In genomic region chr11:57321996-57322880, GRCh38 we compare ENCODE assay signal across 8 cellular contexts. TPM values are rescaled to one million over a fixed set of nuclear protein-coding genes. Genes with fewer than 3 reads are reported as not detected.
DNase-seq lines count a peak whose midpoint lies in the region; ATAC-seq and TF ChIP-seq lines count a peak whose summit lies in the region.

No MANE protein-coding gene starts in this region.

- WGBS in spleen, 5 donors, result 35 to 66% (median 54%) methylated on average over 13 to 14 of the region's 14 CpGs

- H3K9ac ChIP-seq in colonic mucosa (ENCODE audit: low read depth in 2 of 2, low read length in 2 of 2), result peak overlapping the region; percentile 86 to 93

- no peak for TF ChIP-seq CTCF in 22Rv1 (IDR thresholded peaks at IDR 0.05)
- no peak for TF ChIP-seq CTCF in colonic mucosa (IDR thresholded peaks at IDR 0.05)
- no peak for TF ChIP-seq CTCF in spleen (IDR thresholded peaks at IDR 0.05 in 8 of 11, conservative IDR thresholded peaks at IDR 0.05 in 3 of 11)

- H3K4me1 ChIP-seq in colonic mucosa (peaks cover 4% of the 10 kb centered on the region), spleen (peaks cover 17 to 89% (median 52%) of the 10 kb centered on the region in 6 donors)

- peak overlapping the region; percentile 98 for H3K27ac ChIP-seq in 22Rv1
- peak overlapping the region; percentile 98 for H3K27ac ChIP-seq in colonic mucosa
- peak overlapping the region in 7 of 8 donors; percentile 65 to 96 (median 93) for H3K27ac ChIP-seq in spleen

- H3K27me3 ChIP-seq in colonic mucosa (no peaks in the 10 kb centered on the region), spleen (replicated peaks in 1 of 7) (no peaks in the 10 kb centered on the region)

- H3K9me3 ChIP-seq in colonic mucosa (no peaks in the 10 kb centered on the region), spleen (no peaks in the 10 kb centered on the region)

- ATAC-seq in GM18519 (IDR thresholded peaks at IDR 0.05; ENCODE audit: low FRiP score, unreplicated experiment), result no peak

- peak; percentile 99 for DNase-seq in EL
- peak; percentile 56 for DNase-seq in OCI-M1 (lab: John Stamatoyannopoulos, UW)
- DNase-seq in colonic mucosa, result peak; percentile 92
- peak; percentile 97 for DNase-seq in kidney tubule cell (ENCODE audit: low spot score)
- no peak for DNase-seq in spleen
- DNase-seq in NK-92 (lab: John Stamatoyannopoulos, UW; ENCODE audit: unreplicated experiment), result no peak

- intact Hi-C loops in colonic mucosa (cut with DNase I), result no loop called here
- intact Hi-C loops in spleen (cut with DNase I; ENCODE audit: low total_unique reads), result no loop called here

- H3K36me3 ChIP-seq in colonic mucosa, result peaks cover 8% of the 10 kb centered on the region
- H3K36me3 ChIP-seq in spleen, result peaks cover 0 to 44% (median 11%) of the 10 kb centered on the region in 6 donors

- H3K4me3 ChIP-seq in colonic mucosa (peak overlapping the region; percentile 74), spleen (peak overlapping the region in 4 of 8 donors; percentile 10 to 90 (median 78))

- TF ChIP-seq POLR2A in spleen (IDR thresholded peaks at IDR 0.05), result no peak

RNA-seq across cellular contexts. Expression of gene TNKS1BP1, which starts 2.5 kb away (rescaled TPM):
- total RNA-seq in colonic mucosa (100 to 1,000 TPM; 113 to 117 TPM), spleen (100 to 1,000 TPM in 1 of 7 donors, 10 to 100 TPM in 6; 30.5 to 126 (median 48.5) TPM)
- polyA plus RNA-seq in spleen, result 10 to 100 TPM; 19.8 to 51.6 (median 21.7) TPM

RNA-seq across cellular contexts. Expression of gene SSRP1, which starts 13.5 kb away (rescaled TPM):
- 100 to 1,000 TPM in 1 of 2 donors, 10 to 100 TPM in 1; 72.7 to 162 TPM for total RNA-seq in colonic mucosa
- total RNA-seq in spleen, result 10 to 100 TPM; 41.9 to 67.1 (median 53.1) TPM
- 10 to 100 TPM; 35.5 to 52.0 (median 42.6) TPM for polyA plus RNA-seq in spleen

RNA-seq across cellular contexts. Expression of gene P2RX3, which starts 15.9 kb away (rescaled TPM):
- total RNA-seq in colonic mucosa (not detected), spleen (not detected)
- not detected for polyA plus RNA-seq in spleen

RNA-seq across cellular contexts. Expression of gene PRG3, which starts 58.7 kb away (rescaled TPM):
- total RNA-seq in colonic mucosa, result not detected
- total RNA-seq in spleen, result 1 to 10 TPM in 5 of 7 donors, under 1 TPM in 1, not detected in 1; 0.58 to 5.1 (median 2.7) TPM
- polyA plus RNA-seq in spleen, result under 1 TPM; 0.36 to 0.83 (median 0.43) TPM

Comparison
In these comparisons a context has a peak if more than half of its experiments do, and no peak if none do; other contexts are left out.
1. DNase-seq: peak in EL (single experiment), OCI-M1 (single experiment), colonic mucosa (single experiment) and kidney tubule cell (single experiment); none in spleen (single experiment) and NK-92 (single experiment).
2. Peak in every context shown above with its lines, with median percentiles within 50 percentile points of each other: H3K27ac ChIP-seq.